Comparison of ENCODE assay signal across 8 cellular contexts in genomic region chr5:142699105-142699720, GRCh38. TPM values are rescaled to one million over a fixed set of nuclear protein-coding genes. Genes with fewer than 3 reads are reported as not detected.
DNase-seq lines count a peak whose midpoint lies in the region; ATAC-seq and TF ChIP-seq lines count a peak whose summit lies in the region.

No MANE protein-coding gene starts in this region.

- peaks cover 7% of the 10 kb centered on the region for H3K27me3 Mint-ChIP-seq in activated naive CD8-positive, alpha-beta T cell treated with anti-CD3 and anti-CD28 coated beads, Interleukin-2, amount 50 U/mL, for 24 hours

- no peak for TF ChIP-seq POLR2A in uterus (IDR thresholded peaks at IDR 0.05)

- no peaks in the 10 kb centered on the region for H3K4me1 Mint-ChIP-seq in activated naive CD8-positive, alpha-beta T cell treated with anti-CD3 and anti-CD28 coated beads, Interleukin-2, amount 50 U/mL, for 24 hours

- no peaks in the 10 kb centered on the region for H3K9me3 Mint-ChIP-seq in activated naive CD8-positive, alpha-beta T cell treated with anti-CD3 and anti-CD28 coated beads, Interleukin-2, amount 50 U/mL, for 24 hours

- no peak overlapping the region for H3K27ac Mint-ChIP-seq in activated naive CD8-positive, alpha-beta T cell treated with anti-CD3 and anti-CD28 coated beads, Interleukin-2, amount 50 U/mL, for 24 hours

- H3K4me3 ChIP-seq in H7 (ENCODE audit: insufficient read depth, low read depth, low read length) (no peak overlapping the region), heart right ventricle (no peak overlapping the region), psoas muscle (no peak overlapping the region), uterus (no peak overlapping the region)

- peaks cover 9 to 56% (median 39%) of the 10 kb centered on the region in 9 donors for H3K4me1 ChIP-seq in heart right ventricle
- H3K4me1 ChIP-seq in psoas muscle = peaks cover 25% of the 10 kb centered on the region
- peaks cover 8 to 13% of the 10 kb centered on the region in 2 donors for H3K4me1 ChIP-seq in uterus

- TF ChIP-seq CTCF in heart right ventricle (IDR thresholded peaks at IDR 0.05) (peak; percentile 94 to 99 (median 97)), psoas muscle (IDR thresholded peaks at IDR 0.05) (peak; percentile 99), uterus (IDR thresholded peaks at IDR 0.05) (peak; percentile 94 to 98 (median 96))

- no peaks in the 10 kb centered on the region for H3K36me3 Mint-ChIP-seq in activated naive CD8-positive, alpha-beta T cell treated with anti-CD3 and anti-CD28 coated beads, Interleukin-2, amount 50 U/mL, for 24 hours (ENCODE audit: low read depth)

- H3K27me3 ChIP-seq in H7 (ENCODE audit: control insufficient read depth, insufficient read depth, low read length) = no peaks in the 10 kb centered on the region
- H3K27me3 ChIP-seq in heart right ventricle = no peaks in the 10 kb centered on the region
- no peaks in the 10 kb centered on the region for H3K27me3 ChIP-seq in psoas muscle (ENCODE audit: insufficient read depth in 3 of 3, low read length in 2 of 3)
- H3K27me3 ChIP-seq in uterus = no peaks in the 10 kb centered on the region

- H3K27ac ChIP-seq in heart right ventricle (peak overlapping the region; percentile 56 to 94 (median 87)), psoas muscle (peak overlapping the region; percentile 80), uterus (peak overlapping the region; percentile 63 to 64)

- DNase-seq in DMS53 (lab: John Stamatoyannopoulos, UW) (peak; percentile 92), H7 (peak; percentile 70), NCI-H1105 (lab: John Stamatoyannopoulos, UW) (peak; percentile 16), SW 1271 (lab: John Stamatoyannopoulos, UW) (peak; percentile 33 to 83), heart right ventricle (peak; percentile 87 to 93), psoas muscle (peak; percentile 85 to 92), uterus (peak; percentile 90 to 91)
- DNase-seq in activated naive CD8-positive, alpha-beta T cell treated with anti-CD3 and anti-CD28 coated beads, Interleukin-2, amount 50 U/mL, for 24 hours = peak; percentile 79

- ATAC-seq in activated naive CD8-positive, alpha-beta T cell treated with anti-CD3 and anti-CD28 coated beads, Interleukin-2, amount 50 U/mL, for 24 hours = peak; percentile 78
- ATAC-seq in heart right ventricle (peak; percentile 83 to 92 (median 90)), psoas muscle (peak; percentile 86 to 91 (median 90))

- H3K36me3 ChIP-seq in H7 (replicated peaks; ENCODE audit: control insufficient read depth, insufficient read depth, low read length) (no peaks in the 10 kb centered on the region), heart right ventricle (no peaks in the 10 kb centered on the region), psoas muscle (ENCODE audit: insufficient read depth in 1 of 2, low read depth in 1 of 2) (no peaks in the 10 kb centered on the region), uterus (no peaks in the 10 kb centered on the region)

- no peak overlapping the region for H3K4me3 Mint-ChIP-seq in activated naive CD8-positive, alpha-beta T cell treated with anti-CD3 and anti-CD28 coated beads, Interleukin-2, amount 50 U/mL, for 24 hours

- 3 to 5% methylated on average over 5 of the region's 5 CpGs for WGBS in heart right ventricle, 2 donors
- 4 to 14% (median 4%) methylated on average over 5 of the region's 5 CpGs for WGBS in psoas muscle, 3 donors

- no peaks in the 10 kb centered on the region for H3K9me3 ChIP-seq in heart right ventricle
- H3K9me3 ChIP-seq in psoas muscle = no peaks in the 10 kb centered on the region
- H3K9me3 ChIP-seq in uterus = no peaks in the 10 kb centered on the region

- intact Hi-C loops in heart right ventricle (cut with DNase I) = loop anchor here (1.0 to 10.0 kb wide), 13 partner anchors 42 to 694 kb away; no protein-coding TSS in a partner anchor
- intact Hi-C loops in psoas muscle (cut with DNase I) = loop anchor here (1.0 to 5.0 kb wide), 5 partner anchors 44 to 548 kb away; no protein-coding TSS in a partner anchor
- intact Hi-C loops in uterus (cut with DNase I; ENCODE audit: low total_unique reads) = loop anchor here (5.0 kb wide), 2 partner anchors 42 to 87 kb away; no protein-coding TSS in a partner anchor

RNA-seq across cellular contexts. Expression of gene FGF1, which starts 13.3 kb away (rescaled TPM):
- 0.24 and 2.9 TPM in 2 replicates for total RNA-seq in H7 (2014; rRNA removed; shearing (Covaris generic))
- 100 to 1,000 TPM in 1 of 10 donors, 10 to 100 TPM in 9; 31.4 to 110 (median 58.4) TPM for total RNA-seq in heart right ventricle
- polyA plus RNA-seq in heart right ventricle = 10 to 100 TPM in 1 of 2 donors, 1 to 10 TPM in 1; 5.1 to 17.6 TPM
- 1 to 10 TPM in 3 of 4 donors, under 1 TPM in 1; 0.74 to 7.1 (median 1.8) TPM for total RNA-seq in psoas muscle
- under 1 TPM; 0.34 to 1.00 (median 0.69) TPM for polyA plus RNA-seq in psoas muscle
- total RNA-seq in uterus = 1 to 10 TPM in 2 of 4 donors, under 1 TPM in 1, not detected in 1; 0.51 to 5.7 (median 1.7) TPM

Comparison
In these comparisons a context has a peak if more than half of its experiments do, and no peak if none do; other contexts are left out.
1. DNase-seq: peak in every context shown above with its lines; median percentile 92 in DMS53; 90 in uterus; 90 in heart right ventricle; 88 in psoas muscle; 79 in activated naive CD8-positive, alpha-beta T cell treated with anti-CD3 and anti-CD28 coated beads, Interleukin-2, amount 50 U/mL, for 24 hours; 70 in H7; 58 in SW 1271; 16 in NCI-H1105.